Comparison of ENCODE assay signal across 20 cellular contexts in the genomic region with DNA sequence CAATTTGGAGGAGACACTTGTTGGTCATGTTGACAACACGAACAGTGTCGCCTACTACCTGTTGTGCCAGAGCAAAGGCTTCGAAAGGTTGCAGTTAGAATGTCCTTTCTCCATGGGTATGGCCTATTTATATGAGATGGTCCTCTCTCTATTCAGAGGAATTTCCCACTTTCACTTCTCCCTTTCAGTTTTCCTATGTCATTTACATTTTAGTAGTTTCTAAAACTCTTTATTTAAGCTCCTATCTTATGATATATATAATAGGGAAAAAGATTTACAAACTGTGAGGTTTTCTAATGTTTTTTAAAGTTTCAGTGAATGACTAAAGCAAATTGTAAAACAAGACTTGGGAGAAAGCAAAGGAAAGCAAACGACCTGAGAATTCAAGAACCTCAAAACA. TPM values are rescaled to one million over a fixed set of nuclear protein-coding genes. Genes with fewer than 3 reads are reported as not detected.
A peak's percentile ranks its signal among the peaks of the same experiment; 100 is the strongest.
DNase-seq lines count a peak whose midpoint lies in the region; ATAC-seq lines count a peak whose summit lies in the region.
"Had no signal": no experiment of that assay in that cellular context is flagged by ENCODE, and none has a peak within 500 bp of the region (broad histone marks: within the 10 kb centered on the region; RNA-seq: fewer than 3 reads in every experiment).

A gene (minus strand): TSS at position 101 of the 400 bp plus-strand sequence. CDS start 73 bp downstream, at position 28.

- DNase-seq in activated CD8-positive, alpha-beta memory T cell treated with anti-CD3 and anti-CD28 coated beads, Interleukin-2, amount 10 ng/mL, durations not matched to agents 7 days and 5 days, result no peak
- DNase-seq in activated CD8-positive, alpha-beta memory T cell treated with anti-CD3 and anti-CD28 coated beads, Interleukin-2, amount 50 U/mL, for 4 hours, result no peak
- peak; percentile 25 for DNase-seq in pons (ENCODE audit: low spot score)
- DNase-seq in G401 (ENCODE audit: low spot score), result no peak
- no peak for DNase-seq in Karpas-422
- DNase-seq: CD8-positive, alpha-beta memory T cell; DMS79 treated with DMSO at 0.1 percent for 48 hours; GDM1; Kasumi-1; NCI-H1417; NCI-H187 treated with DMSO at 0.1 percent for 48 hours; NCI-H446; NCI-H69; NK-92 treated with Interleukin-12 subunit alpha and Interleukin-12 subunit beta, amount 100 ng/mL, for 24 hours had no signal

- H3K36me3 ChIP-seq in KOPT-K1 (ENCODE audit: insufficient read depth, low read length) (no peaks in the 10 kb centered on the region), Karpas-422 (ENCODE audit: insufficient read depth, low read length) (no peaks in the 10 kb centered on the region)
- H3K36me3 ChIP-seq: SJSA1 had no signal

- in situ Hi-C loops in G401 (cut with HindIII; ENCODE audit: low sequenced_read_pairs), result no loop called here

- H3K36me3 Mint-ChIP-seq in activated CD8-positive, alpha-beta memory T cell treated with anti-CD3 and anti-CD28 coated beads, Interleukin-2, amount 10 ng/mL, durations not matched to agents 7 days and 5 days, result peaks cover 7% of the 10 kb centered on the region
- no peaks in the 10 kb centered on the region for H3K36me3 Mint-ChIP-seq in activated T-helper 17 cell treated with anti-CD3 and anti-CD28 coated beads, Interleukin-2, amount 50 U/mL, for 72 hours (ENCODE audit: low read depth)

- no peaks in the 10 kb centered on the region for H3K79me2 ChIP-seq in Karpas-422 (ENCODE audit: low read length)

- no peak within 1 kb of the TSS for H3K4me3 Mint-ChIP-seq in activated CD8-positive, alpha-beta memory T cell treated with anti-CD3 and anti-CD28 coated beads, Interleukin-2, amount 10 ng/mL, durations not matched to agents 7 days and 5 days
- H3K4me3 Mint-ChIP-seq in activated T-helper 17 cell treated with anti-CD3 and anti-CD28 coated beads, Interleukin-2, amount 50 U/mL, for 72 hours, result no peak within 1 kb of the TSS
- H3K4me3 Mint-ChIP-seq: CD8-positive, alpha-beta memory T cell had no signal

- H3K27ac Mint-ChIP-seq in activated CD8-positive, alpha-beta memory T cell treated with anti-CD3 and anti-CD28 coated beads, Interleukin-2, amount 10 ng/mL, durations not matched to agents 7 days and 5 days, result peak within 1 kb of the TSS; percentile 12
- H3K27ac Mint-ChIP-seq in activated T-helper 17 cell treated with anti-CD3 and anti-CD28 coated beads, Interleukin-2, amount 50 U/mL, for 72 hours, result peak within 1 kb of the TSS; percentile 77

- no peaks in the 10 kb centered on the region for H4K20me1 ChIP-seq in Karpas-422 (ENCODE audit: insufficient read depth, low read depth, low read length)

- H3K9me3 ChIP-seq in KOPT-K1 (ENCODE audit: insufficient read depth, low read length, poor library complexity, severe bottlenecking) (peaks cover 10% of the 10 kb centered on the region), Karpas-422 (ENCODE audit: low read length) (no peaks in the 10 kb centered on the region)
- H3K9me3 ChIP-seq: SJSA1 had no signal

- peaks cover 10% of the 10 kb centered on the region for H3K27me3 Mint-ChIP-seq in activated CD8-positive, alpha-beta memory T cell treated with anti-CD3 and anti-CD28 coated beads, Interleukin-2, amount 10 ng/mL, durations not matched to agents 7 days and 5 days
- H3K27me3 Mint-ChIP-seq in activated T-helper 17 cell treated with anti-CD3 and anti-CD28 coated beads, Interleukin-2, amount 50 U/mL, for 72 hours, result peaks cover 4% of the 10 kb centered on the region

- CTCF ChIA-PET in activated CD8-positive, alpha-beta memory T cell treated with anti-CD3 and anti-CD28 coated beads, Interleukin-2, amount 10 ng/mL, durations not matched to agents 7 days and 5 days (lab: Charles Lee), result interaction anchor here (1.2 to 3.1 kb wide), 5 partner anchors 19 to 47 kb away, joined by 3 to 20 read pairs (median 5); a partner anchor contains a TSS

- H3K4me2 ChIP-seq in Karpas-422 (ENCODE audit: low read depth, low read length, poor library complexity, severe bottlenecking), result no peak within 1 kb of the TSS

- H3K27me3 ChIP-seq in Karpas-422 (ENCODE audit: low read length), result no peaks in the 10 kb centered on the region
- H3K27me3 ChIP-seq: SJSA1 had no signal

- no peaks in the 10 kb centered on the region for H3K9me3 Mint-ChIP-seq in activated CD8-positive, alpha-beta memory T cell treated with anti-CD3 and anti-CD28 coated beads, Interleukin-2, amount 10 ng/mL, durations not matched to agents 7 days and 5 days (ENCODE audit: low read depth)
- H3K9me3 Mint-ChIP-seq in activated T-helper 17 cell treated with anti-CD3 and anti-CD28 coated beads, Interleukin-2, amount 50 U/mL, for 72 hours, result no peaks in the 10 kb centered on the region

- no peak within 1 kb of the TSS for H2AFZ ChIP-seq in Karpas-422 (ENCODE audit: low read length)

- 0 out of 2 replicates have a peak, but pooled peaks cover 2% of the 10 kb centered on the region for H3K9me2 ChIP-seq in Karpas-422 (replicated peaks; ENCODE audit: insufficient read depth, low read length)

- H3K27ac ChIP-seq in KOPT-K1 (ENCODE audit: low read depth, low read length, poor library complexity, severe bottlenecking) (peak within 1 kb of the TSS; percentile 42), Karpas-422 (ENCODE audit: low read length) (no peak within 1 kb of the TSS)
- H3K27ac ChIP-seq: SJSA1 had no signal

- peaks cover 25% of the 10 kb centered on the region for H3K4me1 Mint-ChIP-seq in activated CD8-positive, alpha-beta memory T cell treated with anti-CD3 and anti-CD28 coated beads, Interleukin-2, amount 10 ng/mL, durations not matched to agents 7 days and 5 days
- H3K4me1 Mint-ChIP-seq in activated T-helper 17 cell treated with anti-CD3 and anti-CD28 coated beads, Interleukin-2, amount 50 U/mL, for 72 hours, result peaks cover 21% of the 10 kb centered on the region

- no peak for ATAC-seq in activated CD8-positive, alpha-beta memory T cell treated with anti-CD3 and anti-CD28 coated beads, Interleukin-2, amount 10 ng/mL, durations not matched to agents 7 days and 5 days
- ATAC-seq in activated T-helper 17 cell treated with anti-CD3 and anti-CD28 coated beads, Interleukin-2, amount 50 U/mL, for 72 hours (replicated peaks), result no peak
- no peak for ATAC-seq in GM19351 (IDR thresholded peaks at IDR 0.05; ENCODE audit: unreplicated experiment)

- no peak within 1 kb of the TSS for H3K4me3 ChIP-seq in Karpas-422 (ENCODE audit: low read length)
- H3K4me3 ChIP-seq: SJSA1 had no signal

- no peaks in the 10 kb centered on the region for H3K4me1 ChIP-seq in Karpas-422 (ENCODE audit: low read length)
- H3K4me1 ChIP-seq: SJSA1 had no signal

- no peak within 1 kb of the TSS for H3K9ac ChIP-seq in Karpas-422 (ENCODE audit: low read length)

RNA-seq across cellular contexts. Expression of the gene that starts here (rescaled TPM):
- total RNA-seq in activated CD8-positive, alpha-beta memory T cell treated with anti-CD3 and anti-CD28 coated beads, Interleukin-2, amount 10 ng/mL, durations not matched to agents 7 days and 5 days, result 1 to 10 TPM; 1.1 to 1.2 TPM
- total RNA-seq in activated T-helper 17 cell treated with anti-CD3 and anti-CD28 coated beads, Interleukin-2, amount 50 U/mL, for 72 hours, result not detected
- not detected in 2 replicates for total RNA-seq in G401 (2014; rRNA removed; shearing (Covaris generic))
- 0.51 TPM in 1 of 2 replicates, not detected in the other for total RNA-seq in Karpas-422 (2014; rRNA removed; shearing (Covaris generic); ENCODE audit: low replicate concordance)
- total RNA-seq: A172; CD8-positive, alpha-beta memory T cell; H1; SJSA1 had no signal
